ENCODE assay signal across 8 cellular contexts in the genomic region with DNA sequence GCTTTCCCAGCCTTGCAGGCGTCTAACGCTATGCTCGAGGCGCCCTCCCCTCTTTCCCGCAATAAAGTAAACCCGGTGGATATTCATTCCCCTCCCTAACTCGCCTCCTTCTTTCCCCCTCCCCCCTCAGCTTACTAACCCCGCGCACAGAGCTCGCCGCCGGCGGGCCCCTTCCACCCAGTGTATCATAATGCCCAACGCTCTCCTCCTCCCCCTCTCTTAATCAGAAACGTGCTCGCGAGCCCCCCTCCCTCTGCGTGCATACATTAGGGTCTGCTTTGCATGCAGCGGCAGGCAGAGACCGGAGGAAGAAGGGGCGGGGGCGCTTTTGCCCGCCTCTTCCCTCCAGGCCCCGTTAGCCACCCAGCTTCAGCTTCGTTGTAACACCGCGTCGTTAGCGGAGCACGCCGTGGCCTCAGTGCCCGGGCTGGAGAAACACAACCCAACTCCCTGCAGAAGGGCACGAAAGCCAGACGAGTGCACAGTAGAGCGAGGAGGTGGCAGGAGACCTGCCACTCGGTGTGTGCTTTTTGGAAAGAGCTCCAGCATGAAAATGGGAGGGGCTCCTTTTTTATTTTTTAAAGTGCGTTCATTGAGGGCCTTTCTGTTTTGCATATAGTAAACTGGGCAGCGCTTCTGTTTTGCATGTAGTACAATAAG. TPM values are rescaled to one million over a fixed set of nuclear protein-coding genes. Genes with fewer than 3 reads are reported as not detected.
A peak's percentile ranks its signal among the peaks of the same experiment; 100 is the strongest.
DNase-seq lines count a peak whose midpoint lies in the region; ATAC-seq and TF ChIP-seq lines count a peak whose summit lies in the region.

No MANE protein-coding gene starts in this region.

- H4K20me1 ChIP-seq in GM23248 (ENCODE audit: insufficient read depth) (peaks cover 17% of the 10 kb centered on the region), Loucy (ENCODE audit: insufficient read depth, low read length, poor library complexity, severe bottlenecking) (peaks cover 33% of the 10 kb centered on the region)

- ATAC-seq in activated T-helper 17 cell treated with anti-CD3 and anti-CD28 coated beads, Interleukin-2, amount 50 U/mL, for 72 hours (replicated peaks) = peak; percentile 17

- peak overlapping the region; percentile 81 for H2AFZ ChIP-seq in GM23248
- peak overlapping the region; percentile 89 for H2AFZ ChIP-seq in Loucy (ENCODE audit: low read length)

- H3F3A ChIP-seq in GM23248 (ENCODE audit: insufficient read depth) = peaks cover 14% of the 10 kb centered on the region
- peaks cover 10% of the 10 kb centered on the region; the same call in 1 of the 2 replicates for H3F3A ChIP-seq in Loucy (ENCODE audit: low read depth)

- H3K4me3 ChIP-seq in GM23248 = peak overlapping the region; percentile 73
- H3K4me3 ChIP-seq in Loucy (ENCODE audit: low read length, poor library complexity, severe bottlenecking) = peak overlapping the region; percentile 92
- H3K4me3 ChIP-seq in foreskin fibroblast (ENCODE audit: low read depth in 1 of 2, low read length in 2 of 2) = peak overlapping the region; percentile 61 to 77
- H3K4me3 ChIP-seq in neutrophil (ENCODE audit: low read depth in 1 of 2, low read length in 1 of 2) = peak overlapping the region; percentile 86 to 87
- H3K4me3 ChIP-seq in urinary bladder (ENCODE audit: low read depth, low read length) = peak overlapping the region; percentile 99

- DNase-seq in DMS153 treated with DMSO at 0.1 percent for 48 hours (lab: John Stamatoyannopoulos, UW; ENCODE audit: unreplicated experiment) (peak; percentile 58), GM23248 (peak; percentile 64), RPMI8226 (peak; percentile 84), foreskin fibroblast (peak; percentile 27 to 70)

- peaks cover 22% of the 10 kb centered on the region for H3K4me1 Mint-ChIP-seq in activated T-helper 17 cell treated with anti-CD3 and anti-CD28 coated beads, Interleukin-2, amount 50 U/mL, for 72 hours

- H3K9me3 ChIP-seq in GM23248 (ENCODE audit: low read depth) (no peaks in the 10 kb centered on the region), Loucy (ENCODE audit: insufficient read depth, low read depth, low read length) (no peaks in the 10 kb centered on the region), neutrophil (no peaks in the 10 kb centered on the region)

- H3K4me3 Mint-ChIP-seq in activated T-helper 17 cell treated with anti-CD3 and anti-CD28 coated beads, Interleukin-2, amount 50 U/mL, for 72 hours = peak overlapping the region; percentile 96

- no peaks in the 10 kb centered on the region for H3K27me3 ChIP-seq in GM23248 (replicated peaks; ENCODE audit: insufficient read depth)
- H3K27me3 ChIP-seq in Loucy (ENCODE audit: insufficient read depth, low read length, poor library complexity, severe bottlenecking) = no peaks in the 10 kb centered on the region
- H3K27me3 ChIP-seq in neutrophil = peaks cover 28% of the 10 kb centered on the region

- H3K79me2 ChIP-seq in GM23248 (ENCODE audit: insufficient read depth) (peaks cover 38% of the 10 kb centered on the region), Loucy (ENCODE audit: insufficient read depth, low read length) (peaks cover 38% of the 10 kb centered on the region)

- no peaks in the 10 kb centered on the region for H3K9me2 ChIP-seq in GM23248 (ENCODE audit: insufficient read depth)
- H3K9me2 ChIP-seq in Loucy (replicated peaks; ENCODE audit: low read depth, low read length) = no peaks in the 10 kb centered on the region

- H3K9me3 Mint-ChIP-seq in activated T-helper 17 cell treated with anti-CD3 and anti-CD28 coated beads, Interleukin-2, amount 50 U/mL, for 72 hours = no peaks in the 10 kb centered on the region

- H3K36me3 Mint-ChIP-seq in activated T-helper 17 cell treated with anti-CD3 and anti-CD28 coated beads, Interleukin-2, amount 50 U/mL, for 72 hours (ENCODE audit: low read depth) = peaks cover 32% of the 10 kb centered on the region

- H3K27ac Mint-ChIP-seq in activated T-helper 17 cell treated with anti-CD3 and anti-CD28 coated beads, Interleukin-2, amount 50 U/mL, for 72 hours = peak overlapping the region; percentile 28

- H3K27ac ChIP-seq in GM23248 (peak overlapping the region; percentile 39), neutrophil (peak overlapping the region; percentile 73), urinary bladder (ENCODE audit: low read depth) (no peak overlapping the region)

- H3K27me3 Mint-ChIP-seq in activated T-helper 17 cell treated with anti-CD3 and anti-CD28 coated beads, Interleukin-2, amount 50 U/mL, for 72 hours = no peaks in the 10 kb centered on the region

- H3K9ac ChIP-seq in GM23248 (peak overlapping the region; percentile 45), Loucy (ENCODE audit: low read depth, low read length, poor library complexity, severe bottlenecking) (peak overlapping the region; percentile 94)

- H3K4me1 ChIP-seq in GM23248 (ENCODE audit: insufficient read depth) (peaks cover 17% of the 10 kb centered on the region), Loucy (ENCODE audit: insufficient read depth, low read length, poor library complexity, severe bottlenecking) (peaks cover 26% of the 10 kb centered on the region), neutrophil (ENCODE audit: control insufficient read depth in 1 of 2, insufficient read depth in 1 of 2, low read depth in 1 of 2, low read length in 1 of 2) (peaks cover 39 to 45% of the 10 kb centered on the region in 2 experiments), urinary bladder (ENCODE audit: insufficient read depth) (no peaks in the 10 kb centered on the region)

- H3K36me3 ChIP-seq in GM23248 (ENCODE audit: low read depth) (no peaks in the 10 kb centered on the region), Loucy (ENCODE audit: insufficient read depth, low read length) (no peaks in the 10 kb centered on the region), neutrophil (no peaks in the 10 kb centered on the region), urinary bladder (ENCODE audit: insufficient read depth) (no peaks in the 10 kb centered on the region)

- in situ Hi-C loops in GM23248 (cut with MboI) = no loop called here

- peak overlapping the region; percentile 93 for H3K4me2 ChIP-seq in GM23248 (ENCODE audit: unreplicated experiment)
- H3K4me2 ChIP-seq in Loucy (ENCODE audit: low read depth, low read length, poor library complexity, severe bottlenecking) = peak overlapping the region; percentile 98

- 1% methylated on average over 34 to 38 of the region's 38 CpGs for WGBS in GM23248 (ENCODE audit: low coverage in 1 of 2, low lambda C conversion rate in 2 of 2, missing lambda C conversion rate in 2 of 2), 2 experiments
- under 1% methylated on average over 38 of the region's 38 CpGs for WGBS in urinary bladder

- TF ChIP-seq CTCF in Loucy (conservative IDR thresholded peaks at IDR 0.05; ENCODE audit: low read length) = no peak
- TF ChIP-seq CTCF in foreskin fibroblast (IDR thresholded peaks at IDR 0.05; ENCODE audit: low read depth, low read length) = no peak
- TF ChIP-seq CTCF in neutrophil (IDR thresholded peaks at IDR 0.05) = no peak

RNA-seq across cellular contexts. Expression of gene KMT2A, which starts 0.9 kb away (rescaled TPM):
- 19.1 TPM in 2 replicates for total RNA-seq in GM23248 (2014; rRNA removed; shearing (Covaris generic))
- 7.6 and 8.1 TPM in 2 replicates for polyA plus RNA-seq in GM23248 (2016; fragmentation: Nextera tagmentation; extraction: Ambion mirVana)
- total RNA-seq in activated T-helper 17 cell treated with anti-CD3 and anti-CD28 coated beads, Interleukin-2, amount 50 U/mL, for 72 hours = 100 to 1,000 TPM in 1 of 2 donors, 10 to 100 TPM in 1; 81.6 to 118 TPM
- total RNA-seq in urinary bladder = 82.4 TPM
- polyA plus RNA-seq in urinary bladder = 19.6 TPM

RNA-seq across cellular contexts. Expression of gene ATP5MG, which starts 34.0 kb away (rescaled TPM):
- 32.3 and 79.4 TPM in 2 replicates for total RNA-seq in GM23248 (2014; rRNA removed; shearing (Covaris generic))
- polyA plus RNA-seq in GM23248 (2016; fragmentation: Nextera tagmentation; extraction: Ambion mirVana) (414 and 426 TPM in 2 replicates), urinary bladder (210 TPM)
- 100 to 1,000 TPM; 155 to 275 TPM for total RNA-seq in activated T-helper 17 cell treated with anti-CD3 and anti-CD28 coated beads, Interleukin-2, amount 50 U/mL, for 72 hours
- 70.1 TPM for total RNA-seq in urinary bladder
